Comparison of ENCODE assay signal across 9 cellular contexts in genomic region chr19:38409631-38410133, GRCh38.
DNase-seq lines count a peak whose midpoint lies in the region; ATAC-seq lines count a peak whose summit lies in the region.
"Had no signal": no experiment of that assay in that cellular context is flagged by ENCODE, and none has a peak within 500 bp of the region (broad histone marks: within the 10 kb centered on the region; RNA-seq: fewer than 3 reads in every experiment).

No MANE protein-coding gene starts in this region.

- no peak overlapping the region for H3K4me3 Mint-ChIP-seq in activated T-cell treated with anti-CD3 and anti-CD28 coated beads, Interleukin-2, amount 50 U/mL, for 24 hours
- H3K4me3 Mint-ChIP-seq in stimulated activated effector memory CD8-positive, alpha-beta T cell treated with anti-CD3 and anti-CD28 coated beads, Interleukin-12 subunit alpha, Interleukin-12 subunit beta, amount 100 ng/mL, for 72 hours, result no peak overlapping the region

- no peak for ATAC-seq in stimulated activated effector memory CD8-positive, alpha-beta T cell treated with anti-CD3 and anti-CD28 coated beads, Interleukin-12 subunit alpha, Interleukin-12 subunit beta, amount 100 ng/mL, for 72 hours
- ATAC-seq: upper lobe of right lung had no signal

- H3K27me3 Mint-ChIP-seq in activated T-cell treated with anti-CD3 and anti-CD28 coated beads, Interleukin-2, amount 50 U/mL, for 24 hours, result no peaks in the 10 kb centered on the region

- H3K27ac Mint-ChIP-seq in activated T-cell treated with anti-CD3 and anti-CD28 coated beads, Interleukin-2, amount 50 U/mL, for 24 hours, result peak overlapping the region; percentile 2
- H3K27ac Mint-ChIP-seq in stimulated activated effector memory CD8-positive, alpha-beta T cell treated with anti-CD3 and anti-CD28 coated beads, Interleukin-12 subunit alpha, Interleukin-12 subunit beta, amount 100 ng/mL, for 72 hours, result peak overlapping the region; percentile 51

- peaks cover 35% of the 10 kb centered on the region for H3K36me3 Mint-ChIP-seq in activated T-cell treated with anti-CD3 and anti-CD28 coated beads, Interleukin-2, amount 50 U/mL, for 24 hours (ENCODE audit: low read depth)
- H3K36me3 Mint-ChIP-seq in stimulated activated effector memory CD8-positive, alpha-beta T cell treated with anti-CD3 and anti-CD28 coated beads, Interleukin-12 subunit alpha, Interleukin-12 subunit beta, amount 100 ng/mL, for 72 hours, result peaks cover 93% of the 10 kb centered on the region

- peaks cover 2% of the 10 kb centered on the region for H3K4me1 Mint-ChIP-seq in activated T-cell treated with anti-CD3 and anti-CD28 coated beads, Interleukin-2, amount 50 U/mL, for 24 hours (ENCODE audit: low read depth)
- H3K4me1 Mint-ChIP-seq in stimulated activated effector memory CD8-positive, alpha-beta T cell treated with anti-CD3 and anti-CD28 coated beads, Interleukin-12 subunit alpha, Interleukin-12 subunit beta, amount 100 ng/mL, for 72 hours, result peaks cover 13% of the 10 kb centered on the region

- DNase-seq in activated T-cell treated with anti-CD3 and anti-CD28 coated beads, Interleukin-2, amount 50 U/mL, for 24 hours, result no peak
- DNase-seq in activated T-cell treated with anti-CD3 and anti-CD28 coated beads, Interleukin-2, amount 50 U/mL, for 48 hours, result no peak
- DNase-seq in stimulated activated effector memory CD8-positive, alpha-beta T cell treated with anti-CD3 and anti-CD28 coated beads, Interleukin-12 subunit alpha, Interleukin-12 subunit beta, amount 100 ng/mL, for 72 hours (ENCODE audit: low spot score in 2 of 2), result no peak
- DNase-seq in activated CD4-positive, alpha-beta T cell treated with anti-CD3 and anti-CD28 coated beads, Interleukin-2, amount 50 U/mL, for 48 hours, result no peak
- DNase-seq: activated gamma-delta T cell; midbrain; stimulated activated CD4-positive, alpha-beta T cell treated with anti-CD3 and anti-CD28 coated beads, Interleukin-1b, Interleukin-23, amount 100 ng/mL, for 48 hours; T1000; upper lobe of right lung had no signal

- no peaks in the 10 kb centered on the region for H3K9me3 Mint-ChIP-seq in activated T-cell treated with anti-CD3 and anti-CD28 coated beads, Interleukin-2, amount 50 U/mL, for 24 hours
- H3K9me3 Mint-ChIP-seq in stimulated activated effector memory CD8-positive, alpha-beta T cell treated with anti-CD3 and anti-CD28 coated beads, Interleukin-12 subunit alpha, Interleukin-12 subunit beta, amount 100 ng/mL, for 72 hours, result no peaks in the 10 kb centered on the region
